1 cellular context compared by ENCODE assay signal in the genomic region with DNA sequence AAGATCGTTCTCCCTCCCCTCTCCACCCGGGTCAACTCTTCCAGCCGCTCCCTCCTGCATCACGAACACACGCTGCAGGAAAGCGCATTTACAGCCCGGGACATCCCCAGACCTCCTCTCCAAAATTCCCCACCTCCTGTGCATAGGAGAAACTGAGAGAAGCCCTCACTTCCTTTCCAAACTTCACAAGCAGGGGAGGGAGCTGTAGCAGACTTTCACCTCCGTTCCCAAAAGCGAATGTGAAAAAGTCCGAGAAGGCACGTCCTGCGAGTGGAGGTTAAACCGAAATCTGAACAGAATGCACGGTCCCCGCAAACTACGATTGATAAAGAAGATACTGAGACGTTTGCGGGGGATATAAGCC.
TF ChIP-seq lines count a peak whose summit lies in the region.

No MANE protein-coding gene starts in this region.

TF ChIP-seq in SK-N-SH treated with all-trans-retinoic acid at 6 μM for 48 hours, 23 proteins besides CTCF, POLR2A, EP300 and RAD21 (continued from another document):
- TF ChIP-seq, protein P1, sequence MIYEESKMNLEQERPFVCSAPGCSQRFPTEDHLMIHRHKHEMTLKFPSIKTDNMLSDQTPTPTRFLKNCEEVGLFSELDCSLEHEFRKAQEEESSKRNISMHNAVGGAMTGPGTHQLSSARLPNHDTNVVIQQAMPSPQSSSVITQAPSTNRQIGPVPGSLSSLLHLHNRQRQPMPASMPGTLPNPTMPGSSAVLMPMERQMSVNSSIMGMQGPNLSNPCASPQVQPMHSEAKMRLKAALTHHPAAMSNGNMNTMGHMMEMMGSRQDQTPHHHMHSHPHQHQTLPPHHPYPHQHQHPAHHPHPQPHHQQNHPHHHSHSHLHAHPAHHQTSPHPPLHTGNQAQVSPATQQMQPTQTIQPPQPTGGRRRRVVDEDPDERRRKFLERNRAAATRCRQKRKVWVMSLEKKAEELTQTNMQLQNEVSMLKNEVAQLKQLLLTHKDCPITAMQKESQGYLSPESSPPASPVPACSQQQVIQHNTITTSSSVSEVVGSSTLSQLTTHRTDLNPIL (CRISPR knock-in tag; IDR thresholded peaks at IDR 0.05; ENCODE audit: low read depth), result no peak
- TF ChIP-seq, protein P2, sequence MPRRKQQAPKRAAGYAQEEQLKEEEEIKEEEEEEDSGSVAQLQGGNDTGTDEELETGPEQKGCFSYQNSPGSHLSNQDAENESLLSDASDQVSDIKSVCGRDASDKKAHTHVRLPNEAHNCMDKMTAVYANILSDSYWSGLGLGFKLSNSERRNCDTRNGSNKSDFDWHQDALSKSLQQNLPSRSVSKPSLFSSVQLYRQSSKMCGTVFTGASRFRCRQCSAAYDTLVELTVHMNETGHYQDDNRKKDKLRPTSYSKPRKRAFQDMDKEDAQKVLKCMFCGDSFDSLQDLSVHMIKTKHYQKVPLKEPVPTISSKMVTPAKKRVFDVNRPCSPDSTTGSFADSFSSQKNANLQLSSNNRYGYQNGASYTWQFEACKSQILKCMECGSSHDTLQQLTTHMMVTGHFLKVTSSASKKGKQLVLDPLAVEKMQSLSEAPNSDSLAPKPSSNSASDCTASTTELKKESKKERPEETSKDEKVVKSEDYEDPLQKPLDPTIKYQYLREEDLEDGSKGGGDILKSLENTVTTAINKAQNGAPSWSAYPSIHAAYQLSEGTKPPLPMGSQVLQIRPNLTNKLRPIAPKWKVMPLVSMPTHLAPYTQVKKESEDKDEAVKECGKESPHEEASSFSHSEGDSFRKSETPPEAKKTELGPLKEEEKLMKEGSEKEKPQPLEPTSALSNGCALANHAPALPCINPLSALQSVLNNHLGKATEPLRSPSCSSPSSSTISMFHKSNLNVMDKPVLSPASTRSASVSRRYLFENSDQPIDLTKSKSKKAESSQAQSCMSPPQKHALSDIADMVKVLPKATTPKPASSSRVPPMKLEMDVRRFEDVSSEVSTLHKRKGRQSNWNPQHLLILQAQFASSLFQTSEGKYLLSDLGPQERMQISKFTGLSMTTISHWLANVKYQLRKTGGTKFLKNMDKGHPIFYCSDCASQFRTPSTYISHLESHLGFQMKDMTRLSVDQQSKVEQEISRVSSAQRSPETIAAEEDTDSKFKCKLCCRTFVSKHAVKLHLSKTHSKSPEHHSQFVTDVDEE (CRISPR knock-in tag; IDR thresholded peaks at IDR 0.05), result no peak
- no peak for TF ChIP-seq CSDC2 (CRISPR knock-in tag; IDR thresholded peaks at IDR 0.05)
